37 cellular contexts compared by ENCODE assay signal in the genomic region with DNA sequence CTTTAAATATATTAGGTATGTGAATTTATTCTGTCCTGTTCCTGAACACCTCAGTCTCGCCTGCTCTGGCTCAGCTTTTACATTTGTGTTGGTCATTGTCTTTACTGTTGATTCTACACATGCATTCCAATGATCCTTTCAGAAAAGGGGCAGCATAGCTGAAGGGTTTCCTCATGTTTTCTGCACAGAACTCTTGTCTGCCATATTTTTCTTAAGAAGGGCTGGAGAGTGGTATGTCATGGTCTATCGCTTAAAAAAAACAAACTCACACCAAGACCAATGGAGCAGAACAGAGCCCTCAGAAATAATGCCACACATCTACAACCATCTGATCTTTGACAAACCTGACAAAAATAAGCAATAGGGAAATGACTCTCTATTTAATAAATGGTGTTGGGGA.
"Had no signal": no experiment of that assay in that cellular context is flagged by ENCODE, and none has a peak within 500 bp of the region (broad histone marks: within the 10 kb centered on the region; RNA-seq: fewer than 3 reads in every experiment).

No MANE protein-coding gene starts in this region.

- ATAC-seq: activated CD8-positive, alpha-beta T cell treated with anti-CD3 and anti-CD28 coated beads for 36 hours; activated naive CD8-positive, alpha-beta T cell treated with anti-CD3 and anti-CD28 coated beads, Interleukin-2, amount 50 U/mL, for 24 hours; activated T-cell treated with anti-CD3 and anti-CD28 coated beads, Interleukin-2, amount 50 U/mL, for 4 hours; activated T-cell treated with anti-CD3 and anti-CD28 coated beads, Interleukin-2, amount 50 U/mL, for 72 hours; activated T-helper 17 cell treated with anti-CD3 and anti-CD28 coated beads, Interleukin-2, amount 50 U/mL, for 72 hours; T-cell; T-helper 17 cell had no signal

- DNase-seq: activated B cell treated with CpG ODN at 0.5 μM for 24 hours; activated CD4-positive, alpha-beta memory T cell treated with anti-CD3 and anti-CD28 coated beads for 36 hours; activated CD4-positive, alpha-beta T cell treated with anti-CD3 and anti-CD28 coated beads for 4 hours; activated CD4-positive, alpha-beta T cell treated with anti-CD3 and anti-CD28 coated beads, Interleukin-2, amount 10 ng/mL, durations not matched to agents 24 days and 14 days; activated CD4-positive, alpha-beta T cell treated with anti-CD3 and anti-CD28 coated beads, Interleukin-2, amount 50 U/mL, for 1 hour; activated CD4-positive, alpha-beta T cell treated with anti-CD3 and anti-CD28 coated beads, Interleukin-2, amount 50 U/mL, for 4 hours; activated CD4-positive, CD25-positive, alpha-beta regulatory T cell treated with anti-CD3 and anti-CD28 coated beads, Interleukin-2, amount 50 U/mL, for 72 hours; activated CD8-positive, alpha-beta memory T cell treated with anti-CD3 and anti-CD28 coated beads, Interleukin-2, amount 50 U/mL, for 4 hours; activated CD8-positive, alpha-beta T cell treated with anti-CD3 and anti-CD28 coated beads for 36 hours; activated effector memory CD4-positive, alpha-beta T cell treated with anti-CD3 and anti-CD28 coated beads, Interleukin-2, amount 50 U/mL, for 16 hours; activated gamma-delta T cell treated with Interleukin-2 at 50 U/mL for 16 hours; activated naive CD4-positive, alpha-beta T cell treated with anti-CD3 and anti-CD28 coated beads, Interleukin-2, amount 10 ng/mL, durations not matched to agents 7 days and 5 days; activated naive CD4-positive, alpha-beta T cell treated with Interleukin-2 at 50 U/mL for 16 hours; activated naive CD8-positive, alpha-beta T cell treated with anti-CD3 and anti-CD28 coated beads, Interleukin-2, amount 10 ng/mL, durations not matched to agents 7 days and 5 days; activated naive CD8-positive, alpha-beta T cell treated with anti-CD3 and anti-CD28 coated beads, Interleukin-2, amount 50 U/mL, for 24 hours; activated T-cell treated with anti-CD3 and anti-CD28 coated beads for 4 hours; activated T-cell treated with anti-CD3 and anti-CD28 coated beads, Interleukin-2, amount 50 U/mL, for 1 hour; activated T-cell treated with anti-CD3 and anti-CD28 coated beads, Interleukin-2, amount 50 U/mL, for 4 hours; activated T-cell treated with anti-CD3 and anti-CD28 coated beads, Interleukin-2, amount 50 U/mL, for 72 hours; amygdala; anterior cingulate cortex; caudate nucleus; T-cell; T-helper 17 cell; T-helper 9 cell had no signal

- FAIRE-seq: bronchial epithelial cell, TTC549 had no signal

- H3K36me3 ChIP-seq: ascending aorta, cardiac muscle cell had no signal

- H3K4me3 ChIP-seq: ascending aorta, cardiac muscle cell had no signal

- H3K27ac Mint-ChIP-seq: activated B cell treated with CpG ODN at 0.5 μM for 24 hours; activated CD4-positive, alpha-beta memory T cell treated with anti-CD3 and anti-CD28 coated beads for 36 hours; activated CD4-positive, alpha-beta T cell treated with anti-CD3 and anti-CD28 coated beads, Interleukin-2, amount 10 ng/mL, durations not matched to agents 24 days and 14 days; activated CD8-positive, alpha-beta T cell treated with anti-CD3 and anti-CD28 coated beads for 36 hours; activated naive CD4-positive, alpha-beta T cell treated with anti-CD3 and anti-CD28 coated beads, Interleukin-2, amount 10 ng/mL, durations not matched to agents 7 days and 5 days; activated naive CD4-positive, alpha-beta T cell treated with anti-CD3 and anti-CD28 coated beads, Interleukin-2, amount 50 U/mL, for 24 hours; activated naive CD8-positive, alpha-beta T cell; activated naive CD8-positive, alpha-beta T cell treated with anti-CD3 and anti-CD28 coated beads, Interleukin-2, amount 10 ng/mL, durations not matched to agents 7 days and 5 days; activated naive CD8-positive, alpha-beta T cell treated with anti-CD3 and anti-CD28 coated beads, Interleukin-2, amount 50 U/mL, for 24 hours; activated T-cell treated with anti-CD3 and anti-CD28 coated beads, Interleukin-2, amount 50 U/mL, for 72 hours; activated T-helper 1 cell treated with anti-CD3 and anti-CD28 coated beads, Interleukin-12 subunit alpha, Interleukin-12 subunit beta, Interleukin-2, Interleukin-4 antibody, amounts not matched to agents 30 ng/mL and 10 ng/mL and 1 ng/mL, durations not matched to agents 14 hours and 24 hours and 36 hours; activated T-helper 17 cell treated with anti-CD3 and anti-CD28 coated beads, Interleukin-2, amount 50 U/mL, for 72 hours; brain; T-cell; T-helper 17 cell; T-helper 2 cell treated with Interferon-gamma antibody and Interleukin-4, amounts not matched to agents 5 μg/mL and 100 μg/mL, for 36 hours had no signal

- H3K9me3 Mint-ChIP-seq: activated B cell treated with CpG ODN at 0.5 μM for 24 hours; activated CD4-positive, alpha-beta memory T cell treated with anti-CD3 and anti-CD28 coated beads for 36 hours; activated CD4-positive, alpha-beta T cell treated with anti-CD3 and anti-CD28 coated beads, Interleukin-2, amount 10 ng/mL, durations not matched to agents 24 days and 14 days; activated CD8-positive, alpha-beta T cell treated with anti-CD3 and anti-CD28 coated beads for 36 hours; activated naive CD4-positive, alpha-beta T cell treated with anti-CD3 and anti-CD28 coated beads, Interleukin-2, amount 10 ng/mL, durations not matched to agents 7 days and 5 days; activated naive CD4-positive, alpha-beta T cell treated with anti-CD3 and anti-CD28 coated beads, Interleukin-2, amount 50 U/mL, for 24 hours; activated naive CD8-positive, alpha-beta T cell treated with anti-CD3 and anti-CD28 coated beads, Interleukin-2, amount 10 ng/mL, durations not matched to agents 7 days and 5 days; activated naive CD8-positive, alpha-beta T cell treated with anti-CD3 and anti-CD28 coated beads, Interleukin-2, amount 50 U/mL, for 24 hours; activated T-cell treated with anti-CD3 and anti-CD28 coated beads, Interleukin-2, amount 50 U/mL, for 4 hours; activated T-cell treated with anti-CD3 and anti-CD28 coated beads, Interleukin-2, amount 50 U/mL, for 72 hours; activated T-helper 1 cell treated with anti-CD3 and anti-CD28 coated beads, Interleukin-12 subunit alpha, Interleukin-12 subunit beta, Interleukin-2, Interleukin-4 antibody, amounts not matched to agents 30 ng/mL and 10 ng/mL and 1 ng/mL, durations not matched to agents 14 hours and 24 hours and 36 hours; activated T-helper 17 cell treated with anti-CD3 and anti-CD28 coated beads, Interleukin-2, amount 50 U/mL, for 72 hours; brain; central memory CD8-positive, alpha-beta T cell; T-cell; T-helper 2 cell treated with Interferon-gamma antibody and Interleukin-4, amounts not matched to agents 5 μg/mL and 100 μg/mL, for 36 hours had no signal

- H3K4me1 ChIP-seq: ascending aorta had no signal

- H3K27ac ChIP-seq: ascending aorta, cardiac muscle cell, VCaP had no signal

- H3K27me3 ChIP-seq: ascending aorta, cardiac muscle cell had no signal

- H3K27me3 Mint-ChIP-seq: activated B cell treated with CpG ODN at 0.5 μM for 24 hours; activated CD4-positive, alpha-beta memory T cell treated with anti-CD3 and anti-CD28 coated beads for 36 hours; activated CD4-positive, alpha-beta T cell treated with anti-CD3 and anti-CD28 coated beads, Interleukin-2, amount 10 ng/mL, durations not matched to agents 24 days and 14 days; activated CD8-positive, alpha-beta T cell treated with anti-CD3 and anti-CD28 coated beads for 36 hours; activated naive CD4-positive, alpha-beta T cell treated with anti-CD3 and anti-CD28 coated beads, Interleukin-2, amount 10 ng/mL, durations not matched to agents 7 days and 5 days; activated naive CD4-positive, alpha-beta T cell treated with anti-CD3 and anti-CD28 coated beads, Interleukin-2, amount 50 U/mL, for 24 hours; activated naive CD8-positive, alpha-beta T cell; activated naive CD8-positive, alpha-beta T cell treated with anti-CD3 and anti-CD28 coated beads, Interleukin-2, amount 10 ng/mL, durations not matched to agents 7 days and 5 days; activated naive CD8-positive, alpha-beta T cell treated with anti-CD3 and anti-CD28 coated beads, Interleukin-2, amount 50 U/mL, for 24 hours; activated T-helper 17 cell treated with anti-CD3 and anti-CD28 coated beads, Interleukin-2, amount 50 U/mL, for 72 hours; brain; central memory CD8-positive, alpha-beta T cell; T-cell; T-helper 17 cell had no signal

- H3K4me3 Mint-ChIP-seq: activated B cell treated with CpG ODN at 0.5 μM for 24 hours; activated CD4-positive, alpha-beta memory T cell treated with anti-CD3 and anti-CD28 coated beads for 36 hours; activated CD4-positive, alpha-beta T cell treated with anti-CD3 and anti-CD28 coated beads, Interleukin-2, amount 10 ng/mL, durations not matched to agents 24 days and 14 days; activated CD8-positive, alpha-beta T cell treated with anti-CD3 and anti-CD28 coated beads for 36 hours; activated naive CD4-positive, alpha-beta T cell treated with anti-CD3 and anti-CD28 coated beads, Interleukin-2, amount 10 ng/mL, durations not matched to agents 7 days and 5 days; activated naive CD4-positive, alpha-beta T cell treated with anti-CD3 and anti-CD28 coated beads, Interleukin-2, amount 50 U/mL, for 24 hours; activated naive CD8-positive, alpha-beta T cell; activated naive CD8-positive, alpha-beta T cell treated with anti-CD3 and anti-CD28 coated beads, Interleukin-2, amount 10 ng/mL, durations not matched to agents 7 days and 5 days; activated naive CD8-positive, alpha-beta T cell treated with anti-CD3 and anti-CD28 coated beads, Interleukin-2, amount 50 U/mL, for 24 hours; activated T-cell treated with anti-CD3 and anti-CD28 coated beads, Interleukin-2, amount 50 U/mL, for 4 hours; activated T-cell treated with anti-CD3 and anti-CD28 coated beads, Interleukin-2, amount 50 U/mL, for 72 hours; activated T-helper 1 cell treated with anti-CD3 and anti-CD28 coated beads, Interleukin-12 subunit alpha, Interleukin-12 subunit beta, Interleukin-2, Interleukin-4 antibody, amounts not matched to agents 30 ng/mL and 10 ng/mL and 1 ng/mL, durations not matched to agents 14 hours and 24 hours and 36 hours; activated T-helper 17 cell treated with anti-CD3 and anti-CD28 coated beads, Interleukin-2, amount 50 U/mL, for 72 hours; brain; central memory CD8-positive, alpha-beta T cell; T-cell; T-helper 17 cell; T-helper 2 cell treated with Interferon-gamma antibody and Interleukin-4, amounts not matched to agents 5 μg/mL and 100 μg/mL, for 36 hours had no signal

- H3K9me3 ChIP-seq: ascending aorta had no signal

- H3K4me1 Mint-ChIP-seq: activated CD4-positive, alpha-beta T cell treated with anti-CD3 and anti-CD28 coated beads, Interleukin-2, amount 10 ng/mL, durations not matched to agents 24 days and 14 days; activated naive CD4-positive, alpha-beta T cell treated with anti-CD3 and anti-CD28 coated beads, Interleukin-2, amount 10 ng/mL, durations not matched to agents 7 days and 5 days; activated naive CD4-positive, alpha-beta T cell treated with anti-CD3 and anti-CD28 coated beads, Interleukin-2, amount 50 U/mL, for 24 hours; activated naive CD8-positive, alpha-beta T cell treated with anti-CD3 and anti-CD28 coated beads, Interleukin-2, amount 10 ng/mL, durations not matched to agents 7 days and 5 days; activated naive CD8-positive, alpha-beta T cell treated with anti-CD3 and anti-CD28 coated beads, Interleukin-2, amount 50 U/mL, for 24 hours; activated T-helper 17 cell treated with anti-CD3 and anti-CD28 coated beads, Interleukin-2, amount 50 U/mL, for 72 hours; brain; central memory CD8-positive, alpha-beta T cell; T-cell; T-helper 17 cell had no signal
